Comparison of ENCODE assay signal across 8 cellular contexts in the genomic region with DNA sequence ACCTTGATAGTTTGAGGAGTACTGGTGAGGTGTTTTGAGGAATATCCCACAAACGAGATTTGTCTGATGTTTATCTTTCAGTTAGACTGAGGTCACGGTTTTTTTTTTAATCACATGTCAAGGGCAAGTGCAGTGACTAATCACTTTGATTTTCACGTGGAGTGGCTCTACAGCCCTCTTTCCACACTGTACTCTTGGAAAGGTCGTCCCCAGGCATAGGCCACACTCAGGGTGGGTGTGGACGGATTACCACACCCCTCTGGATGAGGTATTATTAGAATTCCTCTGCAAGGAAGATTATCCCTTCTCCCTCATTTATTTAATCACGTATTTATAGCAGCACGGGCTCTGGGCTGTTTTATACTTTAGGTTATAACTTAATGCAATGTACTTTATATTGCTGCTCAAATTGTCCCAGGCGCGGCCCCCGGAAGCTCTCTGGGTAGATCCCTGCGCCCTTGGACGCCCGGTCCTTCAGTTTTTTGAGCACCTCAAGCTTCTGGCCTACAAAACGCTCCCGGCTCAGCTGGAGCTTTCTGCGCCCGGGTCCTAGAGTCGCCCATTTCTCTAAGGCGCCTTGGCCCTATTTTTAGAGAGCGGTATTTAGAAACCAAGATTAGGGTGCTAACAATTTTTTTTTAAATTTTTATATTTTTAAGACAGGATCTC. TPM values are rescaled to one million over a fixed set of nuclear protein-coding genes. Genes with fewer than 3 reads are reported as not detected.
DNase-seq lines count a peak whose midpoint lies in the region; ATAC-seq and TF ChIP-seq lines count a peak whose summit lies in the region.

No MANE protein-coding gene starts in this region.

- no peak for TF ChIP-seq CTCF in lower lobe of right lung (IDR thresholded peaks at IDR 0.05)

- no peaks in the 10 kb centered on the region for H3K9me3 ChIP-seq in lower lobe of right lung

- ATAC-seq in GM18870 (IDR thresholded peaks at IDR 0.05; ENCODE audit: unreplicated experiment), result peak; percentile 66
- ATAC-seq in HG03095 (IDR thresholded peaks at IDR 0.05; ENCODE audit: unreplicated experiment), result peak; percentile 68
- peak; percentile 72 for ATAC-seq in activated CD4-positive, alpha-beta T cell treated with anti-CD3 and anti-CD28 coated beads for 36 hours
- ATAC-seq in lower lobe of right lung, result peak; percentile 91 to 92

- H3K4me3 Mint-ChIP-seq in activated CD4-positive, alpha-beta T cell treated with anti-CD3 and anti-CD28 coated beads for 36 hours, result peak overlapping the region; percentile 98

- no peaks in the 10 kb centered on the region for H3K27me3 ChIP-seq in lower lobe of right lung (ENCODE audit: low read depth)

- H3K27ac ChIP-seq in lower lobe of right lung, result peak overlapping the region; percentile 96

- H3K4me1 Mint-ChIP-seq in activated CD4-positive, alpha-beta T cell treated with anti-CD3 and anti-CD28 coated beads for 36 hours, result peaks cover 39% of the 10 kb centered on the region

- POLR2A ChIA-PET in activated CD4-positive, alpha-beta T cell treated with anti-CD3 and anti-CD28 coated beads for 36 hours (lab: Charles Lee), result interaction anchor here (0.6 to 1.6 kb wide), 3 partner anchors 11 to 758 kb away, joined by 3 to 7 read pairs (median 4); partner anchors contain the start of gene FAM168B

- no peaks in the 10 kb centered on the region for H3K36me3 ChIP-seq in lower lobe of right lung

- H3K4me3 ChIP-seq in lower lobe of right lung, result peak overlapping the region; percentile 88

- H3K4me1 ChIP-seq in lower lobe of right lung, result peaks cover 26% of the 10 kb centered on the region

- peaks cover 18% of the 10 kb centered on the region for H3K36me3 Mint-ChIP-seq in activated CD4-positive, alpha-beta T cell treated with anti-CD3 and anti-CD28 coated beads for 36 hours (ENCODE audit: low read depth)

- peak; percentile 77 for DNase-seq in AG20443 (ENCODE audit: low spot score)
- peak; percentile 83 for DNase-seq in NCI-H2196 treated with DMSO at 0.1 percent for 48 hours (lab: John Stamatoyannopoulos, UW; ENCODE audit: unreplicated experiment)
- DNase-seq in activated CD4-positive, alpha-beta T cell treated with anti-CD3 and anti-CD28 coated beads for 36 hours, result peak; percentile 56
- DNase-seq in dedifferentiated amniotic fluid mesenchymal stem cell (ENCODE audit: extremely low spot score), result peak; percentile 63
- DNase-seq in lower lobe of right lung, result peak; percentile 85
- peak; percentile 11 to 16 for DNase-seq in stimulated activated CD8-positive, alpha-beta memory T cell treated with anti-CD3 and anti-CD28 coated beads, Interleukin-2, amount 100 ng/mL, for 48 hours (ENCODE audit: low read depth in 2 of 2)

- no peaks in the 10 kb centered on the region for H3K27me3 Mint-ChIP-seq in activated CD4-positive, alpha-beta T cell treated with anti-CD3 and anti-CD28 coated beads for 36 hours

- no peaks in the 10 kb centered on the region for H3K9me3 Mint-ChIP-seq in activated CD4-positive, alpha-beta T cell treated with anti-CD3 and anti-CD28 coated beads for 36 hours (ENCODE audit: low read depth)

- intact Hi-C loops in activated CD4-positive, alpha-beta T cell treated with anti-CD3 and anti-CD28 coated beads for 36 hours (cut with DNase I, micrococcal nuclease), result loop anchor here (1.0 to 2.0 kb wide), 4 partner anchors 11 to 576 kb away; partner anchors contain the start of genes FAM168B (in 2 of the 2) and MZT2A (in 2 of the 2)
- intact Hi-C loops in lower lobe of right lung (cut with DNase I), result no loop called here

- peak overlapping the region; percentile 99 for H3K27ac Mint-ChIP-seq in activated CD4-positive, alpha-beta T cell treated with anti-CD3 and anti-CD28 coated beads for 36 hours

- CTCF ChIA-PET in activated CD4-positive, alpha-beta T cell treated with anti-CD3 and anti-CD28 coated beads for 36 hours (lab: Charles Lee), result interaction anchor here (0.7 to 3.4 kb wide), 4 partner anchors 10 to 41 kb away, joined by 3 to 30 read pairs (median 4); partner anchors contain the start of gene FAM168B

RNA-seq across cellular contexts. Expression of gene PLEKHB2, which starts 0.5 kb away (rescaled TPM):
- 10 to 100 TPM; 39.9 to 42.4 TPM for total RNA-seq in activated CD4-positive, alpha-beta T cell treated with anti-CD3 and anti-CD28 coated beads for 36 hours
- 91.4 TPM for total RNA-seq in lower lobe of right lung

RNA-seq across cellular contexts. Expression of gene FAM168B, which starts 11.4 kb away (rescaled TPM):
- 10 to 100 TPM; 59.8 to 74.7 TPM for total RNA-seq in activated CD4-positive, alpha-beta T cell treated with anti-CD3 and anti-CD28 coated beads for 36 hours
- total RNA-seq in lower lobe of right lung, result 74.1 TPM

Comparison
In these comparisons a context has a peak if more than half of its experiments do, and no peak if none do; other contexts are left out.
1. Peak in every context shown above with its lines: DNase-seq, ATAC-seq, H3K4me3 ChIP-seq and H3K27ac ChIP-seq.
2. DNase-seq: peak in every context shown above with its lines; median percentile 85 in lower lobe of right lung; 83 in NCI-H2196 treated with DMSO at 0.1 percent for 48 hours; 77 in AG20443; 63 in dedifferentiated amniotic fluid mesenchymal stem cell; 56 in activated CD4-positive, alpha-beta T cell treated with anti-CD3 and anti-CD28 coated beads for 36 hours; 14 in stimulated activated CD8-positive, alpha-beta memory T cell treated with anti-CD3 and anti-CD28 coated beads, Interleukin-2, amount 100 ng/mL, for 48 hours.